In the genomic region with DNA sequence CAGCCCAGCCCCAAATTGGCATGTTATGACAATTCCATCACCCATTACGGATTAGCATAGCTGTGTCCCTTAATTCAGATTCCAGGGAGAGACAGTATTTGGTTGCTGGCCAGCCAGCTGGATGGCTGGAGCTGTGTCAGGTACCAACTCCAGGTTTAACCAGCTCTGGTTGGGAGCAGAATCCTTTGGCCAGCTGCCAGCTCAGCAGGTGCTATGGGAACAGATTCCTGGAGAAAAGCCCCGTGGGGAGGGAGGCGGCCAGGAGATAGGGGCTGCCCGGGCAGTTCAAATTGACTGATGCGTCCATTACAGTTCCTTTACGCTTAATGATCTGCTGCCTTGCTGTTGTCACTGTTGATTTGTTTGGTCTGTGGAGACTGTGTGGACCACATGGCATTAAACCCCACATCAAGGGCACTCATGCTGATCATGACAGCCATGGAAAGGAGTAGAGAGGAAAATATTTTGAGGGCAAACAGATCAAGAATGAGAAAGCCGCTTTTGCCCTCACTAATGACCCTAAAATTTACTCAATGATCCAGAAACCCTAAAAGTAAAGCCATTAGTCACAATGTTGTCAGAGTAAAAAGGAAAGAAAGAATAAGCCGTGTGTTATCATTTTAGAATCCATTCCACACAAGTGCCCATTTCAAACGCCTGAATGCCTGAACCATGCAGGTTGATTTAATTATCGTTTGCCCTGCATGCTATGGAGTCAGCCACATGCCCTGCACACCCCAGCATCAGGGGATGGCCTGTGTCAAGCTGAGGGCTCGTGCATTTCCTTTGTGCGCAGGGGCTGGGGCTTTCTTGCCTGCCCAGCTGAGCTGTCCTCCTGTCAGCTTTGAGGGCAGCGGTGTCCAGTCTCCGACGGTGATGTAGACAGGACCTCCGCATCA, we compare ENCODE assay signal across 18 cellular contexts.
DNase-seq lines count a peak whose midpoint lies in the region; ATAC-seq lines count a peak whose summit lies in the region.
"Had no signal": no experiment of that assay in that cellular context is flagged by ENCODE, and none has a peak within 500 bp of the region (broad histone marks: within the 10 kb centered on the region; RNA-seq: fewer than 3 reads in every experiment).

No MANE protein-coding gene starts in this region.

- H3K4me3 Mint-ChIP-seq in T-helper 17 cell, result no peak overlapping the region
- H3K4me3 Mint-ChIP-seq: activated naive CD8-positive, alpha-beta T cell; mesothelial cell of epicardium; neural crest cell; T-helper 2 cell treated with Interferon-gamma antibody and Interleukin-4, amounts not matched to agents 5 μg/mL and 100 μg/mL, for 36 hours had no signal

- no peak overlapping the region for H3K27ac Mint-ChIP-seq in T-helper 17 cell
- H3K27ac Mint-ChIP-seq: activated naive CD8-positive, alpha-beta T cell; mesothelial cell of epicardium; T-helper 2 cell treated with Interferon-gamma antibody and Interleukin-4, amounts not matched to agents 5 μg/mL and 100 μg/mL, for 36 hours had no signal

- DNase-seq in DMS 273 (lab: John Stamatoyannopoulos, UW; ENCODE audit: unreplicated experiment) (peak; percentile 48), DMS 273 treated with DMSO at 0.1 percent for 48 hours (lab: John Stamatoyannopoulos, UW) (no peak), NCI-H1092 (lab: John Stamatoyannopoulos, UW) (peak; percentile 66), NCI-H526 treated with DMSO at 0.1 percent for 48 hours (lab: John Stamatoyannopoulos, UW) (peak; percentile 40), kidney glomerular epithelial cell (lab: John Stamatoyannopoulos, UW) (peak; percentile 40), T-helper 17 cell (no peak)
- DNase-seq: activated CD4-positive, CD25-positive, alpha-beta regulatory T cell treated with anti-CD3 and anti-CD28 coated beads, Interleukin-2, amount 50 U/mL, for 72 hours; foreskin keratinocyte; PC-3; psoas muscle; testis had no signal

- ATAC-seq in GM21360 (IDR thresholded peaks at IDR 0.05; ENCODE audit: unreplicated experiment) (no peak), T-helper 17 cell (no peak), HG03039 (IDR thresholded peaks at IDR 0.05; ENCODE audit: unreplicated experiment) (no peak)
- ATAC-seq: foreskin keratinocyte, PC-3, psoas muscle had no signal

- no peaks in the 10 kb centered on the region for H3K9me3 ChIP-seq in T-helper 17 cell (ENCODE audit: control insufficient read depth, low read length, poor library complexity, severe bottlenecking)
- H3K9me3 ChIP-seq: psoas muscle, SJCRH30, testis had no signal

- H3K4me1 Mint-ChIP-seq in T-helper 17 cell, result no peaks in the 10 kb centered on the region
- H3K4me1 Mint-ChIP-seq: mesothelial cell of epicardium had no signal

- H3K27me3 Mint-ChIP-seq in T-helper 17 cell, result peaks cover 60% of the 10 kb centered on the region

- no peaks in the 10 kb centered on the region for H3K36me3 Mint-ChIP-seq in T-helper 17 cell (ENCODE audit: low read depth)
- H3K36me3 Mint-ChIP-seq: activated naive CD8-positive, alpha-beta T cell; mesothelial cell of epicardium had no signal

Comparison
In these comparisons a context has a peak if more than half of its experiments do, and no peak if none do; other contexts are left out.
1. DNase-seq: peak in DMS 273 (single experiment), NCI-H1092 (single experiment), NCI-H526 treated with DMSO at 0.1 percent for 48 hours (single experiment) and kidney glomerular epithelial cell (single experiment); none in DMS 273 treated with DMSO at 0.1 percent for 48 hours (single experiment) and T-helper 17 cell (0 of 3).